ENCODE assay signal across 1 cellular context in genomic region chr11:72085836-72086475, GRCh38.
TF ChIP-seq lines count a peak whose summit lies in the region.

No MANE protein-coding gene starts in this region.

TF ChIP-seq in HCT116, 20 proteins besides CTCF, POLR2A, EP300 and RAD21 (continued from another document):
- TF ChIP-seq, protein P1, sequence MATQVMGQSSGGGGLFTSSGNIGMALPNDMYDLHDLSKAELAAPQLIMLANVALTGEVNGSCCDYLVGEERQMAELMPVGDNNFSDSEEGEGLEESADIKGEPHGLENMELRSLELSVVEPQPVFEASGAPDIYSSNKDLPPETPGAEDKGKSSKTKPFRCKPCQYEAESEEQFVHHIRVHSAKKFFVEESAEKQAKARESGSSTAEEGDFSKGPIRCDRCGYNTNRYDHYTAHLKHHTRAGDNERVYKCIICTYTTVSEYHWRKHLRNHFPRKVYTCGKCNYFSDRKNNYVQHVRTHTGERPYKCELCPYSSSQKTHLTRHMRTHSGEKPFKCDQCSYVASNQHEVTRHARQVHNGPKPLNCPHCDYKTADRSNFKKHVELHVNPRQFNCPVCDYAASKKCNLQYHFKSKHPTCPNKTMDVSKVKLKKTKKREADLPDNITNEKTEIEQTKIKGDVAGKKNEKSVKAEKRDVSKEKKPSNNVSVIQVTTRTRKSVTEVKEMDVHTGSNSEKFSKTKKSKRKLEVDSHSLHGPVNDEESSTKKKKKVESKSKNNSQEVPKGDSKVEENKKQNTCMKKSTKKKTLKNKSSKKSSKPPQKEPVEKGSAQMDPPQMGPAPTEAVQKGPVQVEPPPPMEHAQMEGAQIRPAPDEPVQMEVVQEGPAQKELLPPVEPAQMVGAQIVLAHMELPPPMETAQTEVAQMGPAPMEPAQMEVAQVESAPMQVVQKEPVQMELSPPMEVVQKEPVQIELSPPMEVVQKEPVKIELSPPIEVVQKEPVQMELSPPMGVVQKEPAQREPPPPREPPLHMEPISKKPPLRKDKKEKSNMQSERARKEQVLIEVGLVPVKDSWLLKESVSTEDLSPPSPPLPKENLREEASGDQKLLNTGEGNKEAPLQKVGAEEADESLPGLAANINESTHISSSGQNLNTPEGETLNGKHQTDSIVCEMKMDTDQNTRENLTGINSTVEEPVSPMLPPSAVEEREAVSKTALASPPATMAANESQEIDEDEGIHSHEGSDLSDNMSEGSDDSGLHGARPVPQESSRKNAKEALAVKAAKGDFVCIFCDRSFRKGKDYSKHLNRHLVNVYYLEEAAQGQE (IDR thresholded peaks at IDR 0.05; ENCODE audit: low read depth): no peak
- TF ChIP-seq, protein P2, sequence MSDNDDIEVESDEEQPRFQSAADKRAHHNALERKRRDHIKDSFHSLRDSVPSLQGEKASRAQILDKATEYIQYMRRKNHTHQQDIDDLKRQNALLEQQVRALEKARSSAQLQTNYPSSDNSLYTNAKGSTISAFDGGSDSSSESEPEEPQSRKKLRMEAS (IDR thresholded peaks at IDR 0.05): no peak
- TF ChIP-seq TCF7L2 (IDR thresholded peaks at IDR 0.05; ENCODE audit: borderline replicate concordance, extremely low read depth, insufficient read depth, insufficient read length): no peak
